In genomic region chr1:234875953-234876814, GRCh38 we compare ENCODE assay signal across 1 cellular context.
A peak's percentile ranks its signal among the peaks of the same experiment; 100 is the strongest.
TF ChIP-seq lines count a peak whose summit lies in the region.

No MANE protein-coding gene starts in this region.

TF ChIP-seq in HepG2, 621 proteins besides CTCF, POLR2A, EP300 and RAD21 (continued from another document and continues in another):
- TF ChIP-seq, protein P1, sequence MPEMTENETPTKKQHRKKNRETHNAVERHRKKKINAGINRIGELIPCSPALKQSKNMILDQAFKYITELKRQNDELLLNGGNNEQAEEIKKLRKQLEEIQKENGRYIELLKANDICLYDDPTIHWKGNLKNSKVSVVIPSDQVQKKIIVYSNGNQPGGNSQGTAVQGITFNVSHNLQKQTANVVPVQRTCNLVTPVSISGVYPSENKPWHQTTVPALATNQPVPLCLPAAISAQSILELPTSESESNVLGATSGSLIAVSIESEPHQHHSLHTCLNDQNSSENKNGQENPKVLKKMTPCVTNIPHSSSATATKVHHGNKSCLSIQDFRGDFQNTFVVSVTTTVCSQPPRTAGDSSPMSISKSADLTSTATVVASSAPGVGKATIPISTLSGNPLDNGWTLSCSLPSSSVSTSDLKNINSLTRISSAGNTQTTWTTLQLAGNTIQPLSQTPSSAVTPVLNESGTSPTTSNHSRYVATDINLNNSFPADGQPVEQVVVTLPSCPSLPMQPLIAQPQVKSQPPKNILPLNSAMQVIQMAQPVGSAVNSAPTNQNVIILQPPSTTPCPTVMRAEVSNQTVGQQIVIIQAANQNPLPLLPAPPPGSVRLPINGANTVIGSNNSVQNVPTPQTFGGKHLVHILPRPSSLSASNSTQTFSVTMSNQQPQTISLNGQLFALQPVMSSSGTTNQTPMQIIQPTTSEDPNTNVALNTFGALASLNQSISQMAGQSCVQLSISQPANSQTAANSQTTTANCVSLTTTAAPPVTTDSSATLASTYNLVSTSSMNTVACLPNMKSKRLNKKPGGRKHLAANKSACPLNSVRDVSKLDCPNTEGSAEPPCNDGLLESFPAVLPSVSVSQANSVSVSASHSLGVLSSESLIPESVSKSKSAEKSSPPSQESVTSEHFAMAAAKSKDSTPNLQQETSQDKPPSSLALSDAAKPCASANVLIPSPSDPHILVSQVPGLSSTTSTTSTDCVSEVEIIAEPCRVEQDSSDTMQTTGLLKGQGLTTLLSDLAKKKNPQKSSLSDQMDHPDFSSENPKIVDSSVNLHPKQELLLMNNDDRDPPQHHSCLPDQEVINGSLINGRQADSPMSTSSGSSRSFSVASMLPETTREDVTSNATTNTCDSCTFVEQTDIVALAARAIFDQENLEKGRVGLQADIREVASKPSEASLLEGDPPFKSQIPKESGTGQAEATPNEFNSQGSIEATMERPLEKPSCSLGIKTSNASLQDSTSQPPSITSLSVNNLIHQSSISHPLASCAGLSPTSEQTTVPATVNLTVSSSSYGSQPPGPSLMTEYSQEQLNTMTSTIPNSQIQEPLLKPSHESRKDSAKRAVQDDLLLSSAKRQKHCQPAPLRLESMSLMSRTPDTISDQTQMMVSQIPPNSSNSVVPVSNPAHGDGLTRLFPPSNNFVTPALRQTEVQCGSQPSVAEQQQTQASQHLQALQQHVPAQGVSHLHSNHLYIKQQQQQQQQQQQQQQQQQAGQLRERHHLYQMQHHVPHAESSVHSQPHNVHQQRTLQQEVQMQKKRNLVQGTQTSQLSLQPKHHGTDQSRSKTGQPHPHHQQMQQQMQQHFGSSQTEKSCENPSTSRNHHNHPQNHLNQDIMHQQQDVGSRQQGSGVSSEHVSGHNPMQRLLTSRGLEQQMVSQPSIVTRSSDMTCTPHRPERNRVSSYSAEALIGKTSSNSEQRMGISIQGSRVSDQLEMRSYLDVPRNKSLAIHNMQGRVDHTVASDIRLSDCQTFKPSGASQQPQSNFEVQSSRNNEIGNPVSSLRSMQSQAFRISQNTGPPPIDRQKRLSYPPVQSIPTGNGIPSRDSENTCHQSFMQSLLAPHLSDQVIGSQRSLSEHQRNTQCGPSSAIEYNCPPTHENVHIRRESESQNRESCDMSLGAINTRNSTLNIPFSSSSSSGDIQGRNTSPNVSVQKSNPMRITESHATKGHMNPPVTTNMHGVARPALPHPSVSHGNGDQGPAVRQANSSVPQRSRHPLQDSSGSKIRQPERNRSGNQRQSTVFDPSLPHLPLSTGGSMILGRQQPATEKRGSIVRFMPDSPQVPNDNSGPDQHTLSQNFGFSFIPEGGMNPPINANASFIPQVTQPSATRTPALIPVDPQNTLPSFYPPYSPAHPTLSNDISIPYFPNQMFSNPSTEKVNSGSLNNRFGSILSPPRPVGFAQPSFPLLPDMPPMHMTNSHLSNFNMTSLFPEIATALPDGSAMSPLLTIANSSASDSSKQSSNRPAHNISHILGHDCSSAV (CRISPR knock-in tag; IDR thresholded peaks at IDR 0.05; ENCODE audit: borderline replicate concordance), result no peak
- peak; percentile 97 for TF ChIP-seq RARA (CRISPR knock-in tag; IDR thresholded peaks at IDR 0.05)
- TF ChIP-seq, protein P2, sequence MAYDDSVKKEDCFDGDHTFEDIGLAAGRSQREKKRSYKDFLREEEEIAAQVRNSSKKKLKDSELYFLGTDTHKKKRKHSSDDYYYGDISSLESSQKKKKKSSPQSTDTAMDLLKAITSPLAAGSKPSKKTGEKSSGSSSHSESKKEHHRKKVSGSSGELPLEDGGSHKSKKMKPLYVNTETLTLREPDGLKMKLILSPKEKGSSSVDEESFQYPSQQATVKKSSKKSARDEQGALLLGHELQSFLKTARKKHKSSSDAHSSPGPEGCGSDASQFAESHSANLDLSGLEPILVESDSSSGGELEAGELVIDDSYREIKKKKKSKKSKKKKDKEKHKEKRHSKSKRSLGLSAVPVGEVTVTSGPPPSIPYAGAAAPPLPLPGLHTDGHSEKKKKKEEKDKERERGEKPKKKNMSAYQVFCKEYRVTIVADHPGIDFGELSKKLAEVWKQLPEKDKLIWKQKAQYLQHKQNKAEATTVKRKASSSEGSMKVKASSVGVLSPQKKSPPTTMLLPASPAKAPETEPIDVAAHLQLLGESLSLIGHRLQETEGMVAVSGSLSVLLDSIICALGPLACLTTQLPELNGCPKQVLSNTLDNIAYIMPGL (CRISPR knock-in tag; IDR thresholded peaks at IDR 0.05; ENCODE audit: borderline replicate concordance in 1 of 2, low read depth in 1 of 2), result 0 out of 4 replicates have a peak, but pooled peaks have one; percentile 13 to 15
- TF ChIP-seq FOXJ3 (CRISPR knock-in tag; IDR thresholded peaks at IDR 0.05; ENCODE audit: borderline replicate concordance), result peak; percentile 98
- peak; percentile 99 for TF ChIP-seq SIX4 (CRISPR knock-in tag; IDR thresholded peaks at IDR 0.05)
- TF ChIP-seq ZNF547 (CRISPR knock-in tag; IDR thresholded peaks at IDR 0.05), result peak; percentile 74
- TF ChIP-seq, protein P3, sequence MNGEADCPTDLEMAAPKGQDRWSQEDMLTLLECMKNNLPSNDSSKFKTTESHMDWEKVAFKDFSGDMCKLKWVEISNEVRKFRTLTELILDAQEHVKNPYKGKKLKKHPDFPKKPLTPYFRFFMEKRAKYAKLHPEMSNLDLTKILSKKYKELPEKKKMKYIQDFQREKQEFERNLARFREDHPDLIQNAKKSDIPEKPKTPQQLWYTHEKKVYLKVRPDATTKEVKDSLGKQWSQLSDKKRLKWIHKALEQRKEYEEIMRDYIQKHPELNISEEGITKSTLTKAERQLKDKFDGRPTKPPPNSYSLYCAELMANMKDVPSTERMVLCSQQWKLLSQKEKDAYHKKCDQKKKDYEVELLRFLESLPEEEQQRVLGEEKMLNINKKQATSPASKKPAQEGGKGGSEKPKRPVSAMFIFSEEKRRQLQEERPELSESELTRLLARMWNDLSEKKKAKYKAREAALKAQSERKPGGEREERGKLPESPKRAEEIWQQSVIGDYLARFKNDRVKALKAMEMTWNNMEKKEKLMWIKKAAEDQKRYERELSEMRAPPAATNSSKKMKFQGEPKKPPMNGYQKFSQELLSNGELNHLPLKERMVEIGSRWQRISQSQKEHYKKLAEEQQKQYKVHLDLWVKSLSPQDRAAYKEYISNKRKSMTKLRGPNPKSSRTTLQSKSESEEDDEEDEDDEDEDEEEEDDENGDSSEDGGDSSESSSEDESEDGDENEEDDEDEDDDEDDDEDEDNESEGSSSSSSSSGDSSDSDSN (CRISPR knock-in tag; IDR thresholded peaks at IDR 0.05), result peak; percentile 37; the same call in 1 of the 2 replicates
- TF ChIP-seq HNRNPH1 (optimal IDR thresholded peaks at IDR 0.05; ENCODE audit: low read depth, low read length), result peak; percentile 56
- TF ChIP-seq, protein P4, sequence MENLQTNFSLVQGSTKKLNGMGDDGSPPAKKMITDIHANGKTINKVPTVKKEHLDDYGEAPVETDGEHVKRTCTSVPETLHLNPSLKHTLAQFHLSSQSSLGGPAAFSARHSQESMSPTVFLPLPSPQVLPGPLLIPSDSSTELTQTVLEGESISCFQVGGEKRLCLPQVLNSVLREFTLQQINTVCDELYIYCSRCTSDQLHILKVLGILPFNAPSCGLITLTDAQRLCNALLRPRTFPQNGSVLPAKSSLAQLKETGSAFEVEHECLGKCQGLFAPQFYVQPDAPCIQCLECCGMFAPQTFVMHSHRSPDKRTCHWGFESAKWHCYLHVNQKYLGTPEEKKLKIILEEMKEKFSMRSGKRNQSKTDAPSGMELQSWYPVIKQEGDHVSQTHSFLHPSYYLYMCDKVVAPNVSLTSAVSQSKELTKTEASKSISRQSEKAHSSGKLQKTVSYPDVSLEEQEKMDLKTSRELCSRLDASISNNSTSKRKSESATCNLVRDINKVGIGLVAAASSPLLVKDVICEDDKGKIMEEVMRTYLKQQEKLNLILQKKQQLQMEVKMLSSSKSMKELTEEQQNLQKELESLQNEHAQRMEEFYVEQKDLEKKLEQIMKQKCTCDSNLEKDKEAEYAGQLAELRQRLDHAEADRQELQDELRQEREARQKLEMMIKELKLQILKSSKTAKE (CRISPR knock-in tag; IDR thresholded peaks at IDR 0.05; ENCODE audit: borderline replicate concordance), result peak; percentile 92
- 0 out of 2 replicates have a peak, but pooled peaks have one; percentile 8 for TF ChIP-seq SP140L (CRISPR knock-in tag; IDR thresholded peaks at IDR 0.05; ENCODE audit: borderline replicate concordance)
- peak; percentile 87; the same call in 1 of the 2 replicates for TF ChIP-seq RELA (CRISPR knock-in tag; IDR thresholded peaks at IDR 0.05)
- no peak for TF ChIP-seq GTF2F1 (IDR thresholded peaks at IDR 0.05; ENCODE audit: low read length)
- TF ChIP-seq, protein P5, sequence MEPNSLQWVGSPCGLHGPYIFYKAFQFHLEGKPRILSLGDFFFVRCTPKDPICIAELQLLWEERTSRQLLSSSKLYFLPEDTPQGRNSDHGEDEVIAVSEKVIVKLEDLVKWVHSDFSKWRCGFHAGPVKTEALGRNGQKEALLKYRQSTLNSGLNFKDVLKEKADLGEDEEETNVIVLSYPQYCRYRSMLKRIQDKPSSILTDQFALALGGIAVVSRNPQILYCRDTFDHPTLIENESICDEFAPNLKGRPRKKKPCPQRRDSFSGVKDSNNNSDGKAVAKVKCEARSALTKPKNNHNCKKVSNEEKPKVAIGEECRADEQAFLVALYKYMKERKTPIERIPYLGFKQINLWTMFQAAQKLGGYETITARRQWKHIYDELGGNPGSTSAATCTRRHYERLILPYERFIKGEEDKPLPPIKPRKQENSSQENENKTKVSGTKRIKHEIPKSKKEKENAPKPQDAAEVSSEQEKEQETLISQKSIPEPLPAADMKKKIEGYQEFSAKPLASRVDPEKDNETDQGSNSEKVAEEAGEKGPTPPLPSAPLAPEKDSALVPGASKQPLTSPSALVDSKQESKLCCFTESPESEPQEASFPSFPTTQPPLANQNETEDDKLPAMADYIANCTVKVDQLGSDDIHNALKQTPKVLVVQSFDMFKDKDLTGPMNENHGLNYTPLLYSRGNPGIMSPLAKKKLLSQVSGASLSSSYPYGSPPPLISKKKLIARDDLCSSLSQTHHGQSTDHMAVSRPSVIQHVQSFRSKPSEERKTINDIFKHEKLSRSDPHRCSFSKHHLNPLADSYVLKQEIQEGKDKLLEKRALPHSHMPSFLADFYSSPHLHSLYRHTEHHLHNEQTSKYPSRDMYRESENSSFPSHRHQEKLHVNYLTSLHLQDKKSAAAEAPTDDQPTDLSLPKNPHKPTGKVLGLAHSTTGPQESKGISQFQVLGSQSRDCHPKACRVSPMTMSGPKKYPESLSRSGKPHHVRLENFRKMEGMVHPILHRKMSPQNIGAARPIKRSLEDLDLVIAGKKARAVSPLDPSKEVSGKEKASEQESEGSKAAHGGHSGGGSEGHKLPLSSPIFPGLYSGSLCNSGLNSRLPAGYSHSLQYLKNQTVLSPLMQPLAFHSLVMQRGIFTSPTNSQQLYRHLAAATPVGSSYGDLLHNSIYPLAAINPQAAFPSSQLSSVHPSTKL (CRISPR knock-in tag; IDR thresholded peaks at IDR 0.05), result peak; percentile 92
- TF ChIP-seq NFE2 (CRISPR knock-in tag; IDR thresholded peaks at IDR 0.05), result no peak
- TF ChIP-seq, protein P6, sequence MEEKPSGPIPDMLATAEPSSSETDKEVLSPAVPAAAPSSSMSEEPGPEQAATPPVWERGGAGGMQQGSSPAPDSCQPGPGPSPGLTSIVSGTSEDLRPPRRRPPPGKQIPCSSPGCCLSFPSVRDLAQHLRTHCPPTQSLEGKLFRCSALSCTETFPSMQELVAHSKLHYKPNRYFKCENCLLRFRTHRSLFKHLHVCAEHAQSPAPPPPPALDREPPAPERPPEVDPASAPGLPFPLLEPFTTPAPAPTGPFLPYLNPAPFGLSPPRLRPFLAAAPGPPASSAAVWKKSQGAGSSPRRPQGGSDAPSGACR (CRISPR knock-in tag; IDR thresholded peaks at IDR 0.05), result peak; percentile 32; the same call in 1 of the 2 replicates
- TF ChIP-seq ZNF335 (CRISPR knock-in tag; IDR thresholded peaks at IDR 0.05), result peak; percentile 15; the same call in 1 of the 2 replicates
- 0 out of 2 replicates have a peak, but pooled peaks have one; percentile 23 for TF ChIP-seq ZNF256 (CRISPR knock-in tag; conservative IDR thresholded peaks at IDR 0.05)
- no peak for TF ChIP-seq ZFAT (CRISPR knock-in tag; conservative IDR thresholded peaks at IDR 0.05)
- TF ChIP-seq, protein P7, sequence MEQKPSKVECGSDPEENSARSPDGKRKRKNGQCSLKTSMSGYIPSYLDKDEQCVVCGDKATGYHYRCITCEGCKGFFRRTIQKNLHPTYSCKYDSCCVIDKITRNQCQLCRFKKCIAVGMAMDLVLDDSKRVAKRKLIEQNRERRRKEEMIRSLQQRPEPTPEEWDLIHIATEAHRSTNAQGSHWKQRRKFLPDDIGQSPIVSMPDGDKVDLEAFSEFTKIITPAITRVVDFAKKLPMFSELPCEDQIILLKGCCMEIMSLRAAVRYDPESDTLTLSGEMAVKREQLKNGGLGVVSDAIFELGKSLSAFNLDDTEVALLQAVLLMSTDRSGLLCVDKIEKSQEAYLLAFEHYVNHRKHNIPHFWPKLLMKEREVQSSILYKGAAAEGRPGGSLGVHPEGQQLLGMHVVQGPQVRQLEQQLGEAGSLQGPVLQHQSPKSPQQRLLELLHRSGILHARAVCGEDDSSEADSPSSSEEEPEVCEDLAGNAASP (CRISPR knock-in tag; IDR thresholded peaks at IDR 0.05; ENCODE audit: borderline replicate concordance), result peak; percentile 92
- TF ChIP-seq TOPORS (CRISPR knock-in tag; IDR thresholded peaks at IDR 0.05), result peak; percentile 17; the same call in 1 of the 2 replicates
- TF ChIP-seq GFI1 (CRISPR knock-in tag; IDR thresholded peaks at IDR 0.05; ENCODE audit: borderline replicate concordance), result peak; percentile 69
- peak; percentile 40; the same call in 1 of the 2 replicates for TF ChIP-seq ZNF776 (CRISPR knock-in tag; IDR thresholded peaks at IDR 0.05)
- peak; percentile 48; the same call in 1 of the 2 replicates for TF ChIP-seq ZBTB10 (CRISPR knock-in tag; IDR thresholded peaks at IDR 0.05; ENCODE audit: borderline replicate concordance)
- TF ChIP-seq ATF7 (IDR thresholded peaks at IDR 0.05), result 0 out of 2 replicates have a peak, but pooled peaks have one; percentile 11
- TF ChIP-seq ATF7 (CRISPR knock-in tag; IDR thresholded peaks at IDR 0.05), result peak; percentile 96
- peak; percentile 60 for TF ChIP-seq TAF15 (IDR thresholded peaks at IDR 0.05; ENCODE audit: low read depth, low read length, poor library complexity, severe bottlenecking)
- TF ChIP-seq, protein P8, sequence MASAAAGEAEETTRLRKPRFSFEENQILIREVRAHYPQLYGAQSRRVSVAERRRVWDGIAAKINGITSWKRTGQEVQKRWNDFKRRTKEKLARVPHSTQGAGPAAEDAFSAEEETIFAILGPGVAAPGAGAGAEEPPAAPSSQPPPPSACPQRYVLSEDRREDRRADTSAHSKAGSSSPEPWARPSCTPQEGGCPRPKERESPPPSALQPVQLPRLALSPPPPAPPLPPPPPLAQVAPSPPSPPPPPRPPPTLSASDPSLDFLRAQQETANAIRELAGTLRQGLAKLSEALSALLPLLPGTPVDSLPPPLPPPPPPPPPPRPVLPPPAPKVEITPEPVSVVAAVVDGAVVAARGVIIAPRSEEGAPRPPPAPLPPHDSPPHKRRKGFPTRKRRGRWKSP (CRISPR knock-in tag; IDR thresholded peaks at IDR 0.05), result peak; percentile 49; the same call in 1 of the 2 replicates
